8 cellular contexts compared by ENCODE assay signal in genomic region chr17:56833812-56834379, GRCh38. TPM values are rescaled to one million over a fixed set of nuclear protein-coding genes. Genes with fewer than 3 reads are reported as not detected.
DNase-seq lines count a peak whose midpoint lies in the region; ATAC-seq and TF ChIP-seq lines count a peak whose summit lies in the region.

TSS of gene C17orf67 (minus strand) at chr17:56833920. CDS start at chr17:56815810, 18,110 bp downstream.
TSS of gene DGKE (plus strand) at chr17:56834151. CDS start at chr17:56834796, 645 bp downstream.

- H3K4me3 ChIP-seq in mucosa of descending colon, result peak within 1 kb of the TSS; percentile 56

- BruUV-seq in Calu3 (replicated peaks; lab: Mats Ljungman, UMichigan), result no TSS peak

- intact Hi-C loops in Calu3 (cut with micrococcal nuclease; ENCODE audit: unreplicated experiment), result no loop called here
- intact Hi-C loops in mucosa of descending colon (cut with DNase I, micrococcal nuclease), result no loop called here

- H3K9me3 ChIP-seq in mucosa of descending colon, result no peaks in the 10 kb centered on the region

- no peaks in the 10 kb centered on the region for H3K27me3 Mint-ChIP-seq in Calu3 (ENCODE audit: unreplicated experiment)

- no peaks in the 10 kb centered on the region for H3K9me3 Mint-ChIP-seq in Calu3 (ENCODE audit: low read depth, unreplicated experiment)

- ATAC-seq in GM21423 (IDR thresholded peaks at IDR 0.05; ENCODE audit: unreplicated experiment) (peak; percentile 72), mucosa of descending colon (peak; percentile 96)

- peaks cover 42% of the 10 kb centered on the region for H3K4me1 Mint-ChIP-seq in Calu3 (ENCODE audit: low read depth, unreplicated experiment)

- TF ChIP-seq CTCF in Calu3 (IDR thresholded peaks at IDR 0.05; ENCODE audit: unreplicated experiment) (no peak), mucosa of descending colon (IDR thresholded peaks at IDR 0.05) (no peak)

- CTCF ChIA-PET in Calu3 (lab: Charles Lee), result interaction anchor here (0.6 to 1.2 kb wide), 2 partner anchors 14 to 1053 kb away, joined by 3 read pairs; no protein-coding TSS in a partner anchor

- peak within 1 kb of the TSS; percentile 44 for H3K27ac Mint-ChIP-seq in Calu3 (ENCODE audit: unreplicated experiment)

- DNase-seq in Calu3 (peak; percentile 96), HUDEP-2 (lab: John Stamatoyannopoulos, UW; ENCODE audit: unreplicated experiment in 76 of 76) (peak in 75 of 76 experiments; percentile 23 to 99 (median 95)), NOMO-1 treated with DMSO at 0.1 percent for 48 hours (lab: John Stamatoyannopoulos, UW; ENCODE audit: unreplicated experiment) (peak; percentile 88), activated T-cell treated with anti-CD3 and anti-CD28 coated beads for 1 hour (ENCODE audit: low read depth) (peak; percentile 99), epidermal melanocyte (ENCODE audit: insufficient read length, low spot score) (peak; percentile 70), mucosa of descending colon (peak; percentile 99 to 100 (median 99))
- peak; percentile 97 for DNase-seq in stimulated activated CD8-positive, alpha-beta memory T cell treated with anti-CD3 and anti-CD28 coated beads, Interleukin-4, amount 100 ng/mL, for 1 hour (ENCODE audit: low read depth in 2 of 2, low spot score in 1 of 2)

- peaks cover 60% of the 10 kb centered on the region for H3K36me3 Mint-ChIP-seq in Calu3 (ENCODE audit: insufficient read depth, unreplicated experiment)

- H3K4me3 Mint-ChIP-seq in Calu3 (ENCODE audit: low read depth, unreplicated experiment), result peak within 1 kb of the TSS; percentile 90

- no peaks in the 10 kb centered on the region for H3K36me3 ChIP-seq in mucosa of descending colon (ENCODE audit: low read depth)

- peaks cover 23% of the 10 kb centered on the region for H3K4me1 ChIP-seq in mucosa of descending colon (ENCODE audit: low read depth)

RNA-seq across cellular contexts. Expression of gene C17orf67, which starts in this region (rescaled TPM):
- total RNA-seq in Calu3 (2022), result 4.6 and 5.9 TPM in 2 replicates
- 1 to 10 TPM; 1.1 to 3.4 (median 1.1) TPM for total RNA-seq in mucosa of descending colon

RNA-seq across cellular contexts. Expression of gene DGKE, which starts in this region (rescaled TPM):
- total RNA-seq in Calu3 (2022) (10.0 and 12.5 TPM in 2 replicates), mucosa of descending colon (10 to 100 TPM in 1 of 3 donors, 1 to 10 TPM in 2; 5.8 to 22.2 (median 9.8) TPM)

Comparison
In these comparisons a context has a peak if more than half of its experiments do, and no peak if none do; other contexts are left out.
1. Peak in every context shown above with its lines: DNase-seq, ATAC-seq and H3K4me3 ChIP-seq.